In genomic region chr12:132196038-132196872, GRCh38 we compare ENCODE assay signal across 17 cellular contexts. TPM values are rescaled to one million over a fixed set of nuclear protein-coding genes. Genes with fewer than 3 reads are reported as not detected.
DNase-seq lines count a peak whose midpoint lies in the region; ATAC-seq, FAIRE-seq and TF ChIP-seq lines count a peak whose summit lies in the region.
"Had no signal": no experiment of that assay in that cellular context is flagged by ENCODE, and none has a peak within 500 bp of the region (broad histone marks: within the 10 kb centered on the region; RNA-seq: fewer than 3 reads in every experiment).

No MANE protein-coding gene starts in this region.

- no peak overlapping the region for H2BK15ac ChIP-seq in H1 (ENCODE audit: low read length)

- FAIRE-seq in H1 (lab: Jason Lieb, UNC) = no peak
- FAIRE-seq: TTC549 had no signal

- 73% methylated on average over 32 of the region's 32 CpGs for WGBS in right cardiac atrium
- 90% methylated on average over 32 of the region's 32 CpGs; no CpG with 5 or more reads in 1 of the 2 experiments for WGBS in H1 (ENCODE audit: extremely low coverage in 1 of 2, insufficient coverage in 1 of 2, insufficient read length in 1 of 2, insufficient replicate concordance in 2 of 2, low coverage in 1 of 2, low lambda C conversion rate in 2 of 2, missing lambda C conversion rate in 1 of 2), 2 experiments
- WGBS in body of pancreas, 2 donors = 39 to 63% methylated on average over 9 to 32 of the region's 32 CpGs

- no peak for ATAC-seq in right cardiac atrium
- ATAC-seq in HG02588 (IDR thresholded peaks at IDR 0.05; ENCODE audit: unreplicated experiment) = no peak
- ATAC-seq in body of pancreas = no peak
- ATAC-seq: activated naive CD4-positive, alpha-beta T cell treated with anti-CD3 and anti-CD28 coated beads, Interleukin-2, amount 50 U/mL, for 72 hours; stimulated activated naive B cell treated with anti-CD40 and anti-IgM and Interleukin-4, amounts not matched to agents 10 μg/mL and 1 μg/mL and 100 μg/mL, for 72 hours had no signal

- no peak overlapping the region for H3K27ac ChIP-seq in right cardiac atrium (ENCODE audit: low read length)
- H3K27ac ChIP-seq in H1 (ENCODE audit: low read depth, low read length) = no peak overlapping the region
- no peak overlapping the region for H3K27ac ChIP-seq in MM.1S (ENCODE audit: low read length)
- H3K27ac ChIP-seq in body of pancreas = no peak overlapping the region
- H3K27ac ChIP-seq: KMS-11, spleen had no signal

- H4K91ac ChIP-seq in H1 (replicated peaks; ENCODE audit: insufficient read length, low read length) = no peak overlapping the region

- H3F3A ChIP-seq in MM.1S (ENCODE audit: insufficient read depth, low read length) = no peaks in the 10 kb centered on the region

- CTCF ChIA-PET in H1 (lab: Charles Lee; ENCODE audit: partially characterized antibody) = interaction anchor here (0.7 to 1.2 kb wide), 6 partner anchors 9 to 31 kb away, joined by 3 to 6 read pairs (median 3); no protein-coding TSS in a partner anchor

- TF ChIP-seq POLR2A in H1 (IDR thresholded peaks at IDR 0.05; ENCODE audit: control extremely low read depth in 1 of 2, low read depth in 2 of 2, low read length in 2 of 2) (no peak), body of pancreas (IDR thresholded peaks at IDR 0.05) (no peak)

- H3K9me3 ChIP-seq in right cardiac atrium (ENCODE audit: control insufficient read depth, low read length) (peaks cover 2% of the 10 kb centered on the region), H1 (ENCODE audit: insufficient read depth in 2 of 2, low read depth in 1 of 2, low read length in 1 of 2) (peaks cover 11 to 15% of the 10 kb centered on the region in 2 experiments), MG63 (peaks cover 17% of the 10 kb centered on the region), MM.1S (replicated peaks; ENCODE audit: insufficient read depth, low read length) (no peaks in the 10 kb centered on the region), body of pancreas (peaks cover 0 to 13% (median 0%) of the 10 kb centered on the region in 3 donors)

- no peaks in the 10 kb centered on the region for H3K9me2 ChIP-seq in MM.1S (replicated peaks; ENCODE audit: insufficient read depth, low read length)

- no peak for TF ChIP-seq RAD21 in H1 (IDR thresholded peaks at IDR 0.05 in 1 of 2, conservative IDR thresholded peaks at IDR 0.05 in 1 of 2; ENCODE audit: low read depth in 2 of 2, low read length in 2 of 2)

- H2AFZ ChIP-seq in H1 (ENCODE audit: low read length) = no peak overlapping the region
- no peak overlapping the region for H2AFZ ChIP-seq in MM.1S (ENCODE audit: low read length)

- H3K27me3 ChIP-seq in right cardiac atrium (ENCODE audit: control insufficient read depth, insufficient read depth) (no peaks in the 10 kb centered on the region), H1 (replicated peaks in 1 of 4; ENCODE audit: control insufficient read depth in 3 of 4, extremely low read depth in 1 of 4, insufficient read depth in 3 of 4, low read length in 3 of 4) (peaks cover 0 to 29% (median 8%) of the 10 kb centered on the region in 4 experiments; a peak in 6 of 7 replicates), MG63 (peaks cover 8% of the 10 kb centered on the region), MM.1S (replicated peaks; ENCODE audit: insufficient read depth, low read length) (peaks cover 17% of the 10 kb centered on the region), body of pancreas (no peaks in the 10 kb centered on the region)

- H3K4me2 ChIP-seq in H1 (ENCODE audit: insufficient read depth in 1 of 2, low read depth in 2 of 2, low read length in 2 of 2) = no peak overlapping the region
- no peak overlapping the region for H3K4me2 ChIP-seq in MM.1S (ENCODE audit: low read depth, low read length)
- H3K4me2 ChIP-seq: KMS-11 had no signal

- peak in 2 of 3 donors; percentile 46 to 51 for DNase-seq in right cardiac atrium
- no peak for DNase-seq in cardiac septum (ENCODE audit: low spot score)
- peak; percentile 36 for DNase-seq in NCI-H774 (lab: John Stamatoyannopoulos, UW)
- DNase-seq in H1 (ENCODE audit: low read depth in 1 of 2, low spot score in 2 of 2) = no peak
- no peak for DNase-seq in MG63
- DNase-seq in MM.1S = no peak
- no peak for DNase-seq in body of pancreas
- DNase-seq: activated CD4-positive, alpha-beta T cell treated with anti-CD3 and anti-CD28 coated beads, Interleukin-2, amount 50 U/mL, for 1 hour; effector memory CD4-positive, alpha-beta T cell; NCI-H2081; NK-92 treated with Interleukin-12 subunit alpha and Interleukin-12 subunit beta, amount 100 ng/mL, for 24 hours; spleen; stimulated activated naive B cell treated with anti-CD40 and anti-IgM and Interleukin-4, amounts not matched to agents 10 μg/mL and 1 μg/mL and 100 μg/mL, for 72 hours had no signal

- TF ChIP-seq CTCF in H1 (IDR thresholded peaks at IDR 0.05; ENCODE audit: control extremely low read depth in 1 of 3, insufficient read depth in 1 of 3, low read depth in 1 of 3, low read length in 3 of 3) = no peak
- TF ChIP-seq CTCF in MM.1S (IDR thresholded peaks at IDR 0.05; ENCODE audit: low read length) = no peak
- TF ChIP-seq CTCF in body of pancreas (IDR thresholded peaks at IDR 0.05) = no peak

- intact Hi-C loops in right cardiac atrium (cut with DNase I) = no loop called here
- intact Hi-C loops in cardiac septum (cut with DNase I) = no loop called here
- intact Hi-C loops in body of pancreas (cut with DNase I) = no loop called here

- no peak overlapping the region for H3K4ac ChIP-seq in H1 (replicated peaks; ENCODE audit: insufficient read length, low read depth, low read length)

- H3K9ac ChIP-seq in H1 (replicated peaks in 1 of 4; ENCODE audit: extremely low read depth in 1 of 4, low read depth in 3 of 4, low read length in 3 of 4) = no peak overlapping the region
- H3K9ac ChIP-seq in MM.1S (ENCODE audit: low read length) = no peak overlapping the region
- H3K9ac ChIP-seq: KMS-11 had no signal

- H4K20me1 ChIP-seq in H1 (replicated peaks in 1 of 2; ENCODE audit: control insufficient read depth in 1 of 2, insufficient read depth in 2 of 2, low read length in 2 of 2) (no peaks in the 10 kb centered on the region), MM.1S (ENCODE audit: insufficient read depth, low read length) (no peaks in the 10 kb centered on the region)

- no peak for TF ChIP-seq EP300 in H1 (IDR thresholded peaks at IDR 0.05; ENCODE audit: borderline replicate concordance in 1 of 2, low read depth in 2 of 2, low read length in 2 of 2)

- H2BK120ac ChIP-seq in H1 (replicated peaks; ENCODE audit: low read depth, low read length) = no peak overlapping the region

- H3K36me3 ChIP-seq in H1 (ENCODE audit: control insufficient read depth in 2 of 4, insufficient read depth in 4 of 4, low read length in 3 of 4) (no peaks in the 10 kb centered on the region), MG63 (no peaks in the 10 kb centered on the region), MM.1S (replicated peaks; ENCODE audit: insufficient read depth, low read length) (no peaks in the 10 kb centered on the region), body of pancreas (replicated peaks in 1 of 2; ENCODE audit: insufficient read depth in 1 of 2, low read depth in 2 of 2) (no peaks in the 10 kb centered on the region)
- H3K36me3 ChIP-seq: spleen had no signal

- no peak overlapping the region for H2BK5ac ChIP-seq in H1 (ENCODE audit: low read depth, low read length)

- no peak overlapping the region for H4K5ac ChIP-seq in H1 (ENCODE audit: insufficient read length, low read depth, low read length)

- no peaks in the 10 kb centered on the region for H3K23me2 ChIP-seq in H1 (ENCODE audit: low read depth, low read length)

- POLR2A ChIA-PET in H1 (lab: Charles Lee; ENCODE audit: partially characterized antibody) = interaction anchor here (1.0 kb wide), 1 partner anchor 11 kb away, joined by 5 read pairs; no protein-coding TSS in a partner anchor

- no peak overlapping the region for H2BK20ac ChIP-seq in H1 (ENCODE audit: low read length)

- no peaks in the 10 kb centered on the region for H3K4me1 ChIP-seq in right cardiac atrium (ENCODE audit: control insufficient read depth, insufficient read depth, low read length)
- no peaks in the 10 kb centered on the region; a peak in 1 of 7 replicates for H3K4me1 ChIP-seq in H1 (replicated peaks in 1 of 4; ENCODE audit: control insufficient read depth in 3 of 4, insufficient read depth in 4 of 4, low read length in 3 of 4)
- H3K4me1 ChIP-seq in MM.1S (ENCODE audit: low read length) = no peaks in the 10 kb centered on the region
- H3K4me1 ChIP-seq in body of pancreas = no peaks in the 10 kb centered on the region

- no peak overlapping the region for H3K4me3 ChIP-seq in right cardiac atrium (ENCODE audit: low read length)
- no peak overlapping the region for H3K4me3 ChIP-seq in H1 (ENCODE audit: extremely low read depth in 1 of 4, insufficient read depth in 2 of 4, low read depth in 3 of 4, low read length in 4 of 4)
- no peak overlapping the region for H3K4me3 ChIP-seq in MG63
- no peak overlapping the region for H3K4me3 ChIP-seq in MM.1S (ENCODE audit: low read length)
- no peak overlapping the region for H3K4me3 ChIP-seq in body of pancreas
- H3K4me3 ChIP-seq: spleen had no signal

- H3K23ac ChIP-seq in H1 (ENCODE audit: insufficient read length) = no peak overlapping the region

- no peak overlapping the region for H2BK12ac ChIP-seq in H1 (ENCODE audit: low read depth, low read length)

- H3K18ac ChIP-seq in H1 (ENCODE audit: extremely low read depth, low read length) = no peak overlapping the region

- no peaks in the 10 kb centered on the region for H3K79me1 ChIP-seq in H1 (ENCODE audit: low read depth, low read length)

- H3K79me2 ChIP-seq in H1 (ENCODE audit: control insufficient read depth in 1 of 2, insufficient read depth in 2 of 2, low read length in 2 of 2) (no peaks in the 10 kb centered on the region), MM.1S (ENCODE audit: low read length) (no peaks in the 10 kb centered on the region)

- no peak overlapping the region for H2AK5ac ChIP-seq in H1 (ENCODE audit: low read depth, low read length)

- H4K8ac ChIP-seq in H1 (ENCODE audit: extremely low read depth, insufficient read depth, low read length) = no peak overlapping the region

- H3K56ac ChIP-seq in H1 (replicated peaks; ENCODE audit: insufficient read length, low read depth, low read length) = no peak overlapping the region

- no peak overlapping the region for H3K14ac ChIP-seq in H1 (ENCODE audit: insufficient read length)

RNA-seq across cellular contexts. Expression of gene NOC4L, which starts 52.0 kb away (rescaled TPM):
- 10 to 100 TPM in 1 of 4 donors, 1 to 10 TPM in 3; 7.7 to 10.1 (median 9.1) TPM for total RNA-seq in right cardiac atrium
- polyA plus RNA-seq in right cardiac atrium = 11.0 TPM
- 8.6 TPM for total RNA-seq in cardiac septum
- total RNA-seq in H1 (2021; fragmentation: NEBNext Ultra II Directional; extraction: Animal tissue kit (Norgen Biotek cat#: 25700)) = 38.5 and 40.3 TPM in 2 replicates
- polyA plus RNA-seq in H1 (2011; rRNA removed) = 26.8 and 40.3 TPM in 2 replicates
- polyA plus RNA-seq in H1 (2011; cell fraction: cytosol; rRNA removed) = 15.4 TPM
- polyA plus RNA-seq in H1 (2011; cell fraction: nucleus; rRNA removed) = 33.2 TPM
- 20.7 to 40.0 TPM (median 39.8 TPM) in 4 replicates for polyA plus RNA-seq in H1 (2012, experiment 1 of 2)
- polyA plus RNA-seq in H1 (2012, experiment 2 of 2) = 47.9 TPM
- polyA plus RNA-seq in H1 (2013, experiment 1 of 2) = 41.4 TPM
- polyA plus RNA-seq in H1 (2013, experiment 2 of 2) = 37.7 TPM
- polyA minus RNA-seq in H1 (2011; rRNA and poly(A)+ RNA removed) = 6.1 and 7.4 TPM in 2 replicates
- polyA minus RNA-seq in H1 (2011; cell fraction: cytosol; rRNA and poly(A)+ RNA removed) = 14.4 TPM
- polyA minus RNA-seq in H1 (2011; cell fraction: nucleus; rRNA and poly(A)+ RNA removed) = 11.9 TPM
- 23.1 and 40.1 TPM in 2 replicates for total RNA-seq in MG63 (2014; rRNA removed; shearing (Covaris generic); ENCODE audit: low replicate concordance)
- 10 to 100 TPM; 10.9 to 18.1 TPM for total RNA-seq in body of pancreas

RNA-seq across cellular contexts. Expression of gene DDX51, which starts 52.1 kb away (rescaled TPM):
- total RNA-seq in right cardiac atrium = 10 to 100 TPM in 2 of 4 donors, 1 to 10 TPM in 2; 7.4 to 11.7 (median 10.1) TPM
- 10.9 TPM for polyA plus RNA-seq in right cardiac atrium
- total RNA-seq in cardiac septum = 9.6 TPM
- total RNA-seq in H1 (2021; fragmentation: NEBNext Ultra II Directional; extraction: Animal tissue kit (Norgen Biotek cat#: 25700)) = 24.4 and 25.3 TPM in 2 replicates
- 11.2 and 19.5 TPM in 2 replicates for polyA plus RNA-seq in H1 (2011; rRNA removed)
- polyA plus RNA-seq in H1 (2011; cell fraction: cytosol; rRNA removed) = 23.8 TPM
- polyA plus RNA-seq in H1 (2011; cell fraction: nucleus; rRNA removed) = 65.2 TPM
- 25.8 to 31.0 TPM (median 27.9 TPM) in 4 replicates for polyA plus RNA-seq in H1 (2012, experiment 1 of 2)
- polyA plus RNA-seq in H1 (2012, experiment 2 of 2) = 11.4 TPM
- 11.4 TPM for polyA plus RNA-seq in H1 (2013, experiment 1 of 2)
- polyA plus RNA-seq in H1 (2013, experiment 2 of 2) = 9.4 TPM
- polyA minus RNA-seq in H1 (2011; rRNA and poly(A)+ RNA removed) = 8.7 and 14.0 TPM in 2 replicates
- 12.7 TPM for polyA minus RNA-seq in H1 (2011; cell fraction: cytosol; rRNA and poly(A)+ RNA removed)
- polyA minus RNA-seq in H1 (2011; cell fraction: nucleus; rRNA and poly(A)+ RNA removed) = 28.4 TPM
- 10.8 and 17.3 TPM in 2 replicates for total RNA-seq in MG63 (2014; rRNA removed; shearing (Covaris generic); ENCODE audit: low replicate concordance)
- total RNA-seq in body of pancreas = 10 to 100 TPM; 16.1 to 27.4 TPM

Comparison
In these comparisons a context has a peak if more than half of its experiments do, and no peak if none do; other contexts are left out.
1. DNase-seq: peak in right cardiac atrium (2 of 3) and NCI-H774 (single experiment); none in cardiac septum (single experiment), H1 (0 of 2), MG63 (single experiment), MM.1S (single experiment) and body of pancreas (0 of 4).